In genomic region chr5:34001231-34001935, GRCh38 we compare ENCODE assay signal across 11 cellular contexts. TPM values are rescaled to one million over a fixed set of nuclear protein-coding genes. Genes with fewer than 3 reads are reported as not detected.
A peak's percentile ranks its signal among the peaks of the same experiment; 100 is the strongest.
DNase-seq lines count a peak whose midpoint lies in the region; ATAC-seq, FAIRE-seq and TF ChIP-seq lines count a peak whose summit lies in the region.
"Had no signal": no experiment of that assay in that cellular context is flagged by ENCODE, and none has a peak within 500 bp of the region (broad histone marks: within the 10 kb centered on the region; RNA-seq: fewer than 3 reads in every experiment).

No MANE protein-coding gene starts in this region.

- no peaks in the 10 kb centered on the region for H3K27me3 Mint-ChIP-seq in mesothelial cell of epicardium (ENCODE audit: low read depth)
- no peaks in the 10 kb centered on the region for H3K27me3 Mint-ChIP-seq in stimulated activated memory B cell treated with anti-CD40 and anti-IgM and Interleukin-4, amounts not matched to agents 10 μg/mL and 1 μg/mL and 100 μg/mL, for 72 hours
- H3K27me3 Mint-ChIP-seq: activated naive CD4-positive, alpha-beta T cell treated with anti-CD3 and anti-CD28 coated beads, Interleukin-2, amount 10 ng/mL, durations not matched to agents 7 days and 5 days; CD8-positive, alpha-beta memory T cell had no signal

- H3K36me3 Mint-ChIP-seq in mesothelial cell of epicardium, result peaks cover 18% of the 10 kb centered on the region
- peaks cover 25% of the 10 kb centered on the region for H3K36me3 Mint-ChIP-seq in stimulated activated memory B cell treated with anti-CD40 and anti-IgM and Interleukin-4, amounts not matched to agents 10 μg/mL and 1 μg/mL and 100 μg/mL, for 72 hours

- H3K9me3 Mint-ChIP-seq in mesothelial cell of epicardium, result no peaks in the 10 kb centered on the region
- no peaks in the 10 kb centered on the region for H3K9me3 Mint-ChIP-seq in stimulated activated memory B cell treated with anti-CD40 and anti-IgM and Interleukin-4, amounts not matched to agents 10 μg/mL and 1 μg/mL and 100 μg/mL, for 72 hours
- H3K9me3 Mint-ChIP-seq: activated naive CD4-positive, alpha-beta T cell treated with anti-CD3 and anti-CD28 coated beads, Interleukin-2, amount 10 ng/mL, durations not matched to agents 7 days and 5 days; CD8-positive, alpha-beta memory T cell had no signal

- TF ChIP-seq CTCF in bronchial epithelial cell (IDR thresholded peaks at IDR 0.05; ENCODE audit: insufficient read depth, low read length, severe bottlenecking) (no peak), mesothelial cell of epicardium (IDR thresholded peaks at IDR 0.05; ENCODE audit: unreplicated experiment) (no peak)

- no peak overlapping the region for H3K4me3 Mint-ChIP-seq in mesothelial cell of epicardium
- H3K4me3 Mint-ChIP-seq in stimulated activated memory B cell treated with anti-CD40 and anti-IgM and Interleukin-4, amounts not matched to agents 10 μg/mL and 1 μg/mL and 100 μg/mL, for 72 hours, result no peak overlapping the region
- H3K4me3 Mint-ChIP-seq: activated naive CD4-positive, alpha-beta T cell treated with anti-CD3 and anti-CD28 coated beads, Interleukin-2, amount 10 ng/mL, durations not matched to agents 7 days and 5 days; CD8-positive, alpha-beta memory T cell had no signal

- FAIRE-seq in bronchial epithelial cell (lab: Jason Lieb, UNC), result no peak

- H3K27ac Mint-ChIP-seq in mesothelial cell of epicardium, result peak overlapping the region; percentile 27
- no peak overlapping the region for H3K27ac Mint-ChIP-seq in stimulated activated memory B cell treated with anti-CD40 and anti-IgM and Interleukin-4, amounts not matched to agents 10 μg/mL and 1 μg/mL and 100 μg/mL, for 72 hours
- H3K27ac Mint-ChIP-seq: activated naive CD4-positive, alpha-beta T cell treated with anti-CD3 and anti-CD28 coated beads, Interleukin-2, amount 10 ng/mL, durations not matched to agents 7 days and 5 days had no signal

- no peaks in the 10 kb centered on the region for H3K27me3 ChIP-seq in bronchial epithelial cell (ENCODE audit: control insufficient read depth, insufficient read depth, low read length)

- no peak for ATAC-seq in stimulated activated memory B cell treated with anti-CD40 and anti-IgM and Interleukin-4, amounts not matched to agents 10 μg/mL and 1 μg/mL and 100 μg/mL, for 72 hours
- no peak for ATAC-seq in HG03159 (IDR thresholded peaks at IDR 0.05; ENCODE audit: unreplicated experiment)

- H3K4me1 Mint-ChIP-seq in mesothelial cell of epicardium, result peaks cover 15% of the 10 kb centered on the region
- peaks cover 6% of the 10 kb centered on the region for H3K4me1 Mint-ChIP-seq in stimulated activated memory B cell treated with anti-CD40 and anti-IgM and Interleukin-4, amounts not matched to agents 10 μg/mL and 1 μg/mL and 100 μg/mL, for 72 hours

- no peaks in the 10 kb centered on the region for H3K36me3 ChIP-seq in bronchial epithelial cell (ENCODE audit: control insufficient read depth, insufficient read depth, low read length)

- H3K4me3 ChIP-seq in bronchial epithelial cell (ENCODE audit: low read depth, low read length), result no peak overlapping the region

- DNase-seq in Daoy (ENCODE audit: low read depth) (peak; percentile 28), NCI-H2171 (lab: John Stamatoyannopoulos, UW) (peak; percentile 91), bronchial epithelial cell (ENCODE audit: low read depth) (peak; percentile 89), mesothelial cell of epicardium (ENCODE audit: low spot score in 2 of 2, unreplicated experiment in 2 of 2) (no peak), RPMI8226 (no peak)
- DNase-seq in stimulated activated CD4-positive, alpha-beta T cell treated with anti-CD3 and anti-CD28 coated beads, Interleukin-2, amount 100 ng/mL, for 24 hours, result no peak
- DNase-seq: activated naive CD4-positive, alpha-beta T cell treated with anti-CD3 and anti-CD28 coated beads, Interleukin-2, amount 10 ng/mL, durations not matched to agents 7 days and 5 days; CD8-positive, alpha-beta memory T cell; stimulated activated CD4-positive, alpha-beta T cell treated with anti-CD3 and anti-CD28 coated beads, Interleukin-15, amount 100 ng/mL, for 24 hours had no signal

RNA-seq across cellular contexts. Expression of gene AMACR, which starts 6.5 kb away (rescaled TPM):
- 10.9 and 12.1 TPM in 2 replicates for total RNA-seq in Daoy (2014; rRNA removed; shearing (Covaris generic))
- total RNA-seq in bronchial epithelial cell, result 6.3 and 6.5 TPM in 2 replicates
- 9.7 to 10.5 TPM (median 9.8 TPM) in 3 replicates for total RNA-seq in mesothelial cell of epicardium

RNA-seq across cellular contexts. Expression of gene SLC45A2, which starts 16.9 kb away (rescaled TPM):
- total RNA-seq in Daoy (2014; rRNA removed; shearing (Covaris generic)), result not detected in 2 replicates
- total RNA-seq in bronchial epithelial cell (not detected in 2 replicates), mesothelial cell of epicardium (0.45 to 0.63 TPM (median 0.62 TPM) in 3 replicates)
- total RNA-seq: CD8-positive, alpha-beta memory T cell had no signal

RNA-seq across cellular contexts. Expression of gene C1QTNF3, which starts 41.6 kb away (rescaled TPM):
- 0.11 and 0.89 TPM in 2 replicates for total RNA-seq in Daoy (2014; rRNA removed; shearing (Covaris generic))
- total RNA-seq in bronchial epithelial cell, result 0.26 TPM in 2 replicates
- 8.5 to 9.8 TPM (median 9.5 TPM) in 3 replicates for total RNA-seq in mesothelial cell of epicardium

Comparison
In these comparisons a context has a peak if more than half of its experiments do, and no peak if none do; other contexts are left out.
1. DNase-seq: peak in Daoy (single experiment), NCI-H2171 (single experiment) and bronchial epithelial cell (single experiment); none in mesothelial cell of epicardium (0 of 2), RPMI8226 (single experiment) and stimulated activated CD4-positive, alpha-beta T cell treated with anti-CD3 and anti-CD28 coated beads, Interleukin-2, amount 100 ng/mL, for 24 hours (0 of 2).